Comparison of ENCODE assay signal across 8 cellular contexts in genomic region chr17:63622571-63623390, GRCh38. TPM values are rescaled to one million over a fixed set of nuclear protein-coding genes. Genes with fewer than 3 reads are reported as not detected.
DNase-seq lines count a peak whose midpoint lies in the region; ATAC-seq and TF ChIP-seq lines count a peak whose summit lies in the region.

No MANE protein-coding gene starts in this region.

- H3K27ac Mint-ChIP-seq in naive thymus-derived CD8-positive, alpha-beta T cell: peak overlapping the region; percentile 84 to 95 (median 92)

- POLR2A ChIA-PET in naive thymus-derived CD8-positive, alpha-beta T cell (lab: Charles Lee): interaction anchor here (0.5 to 10.2 kb wide), 22 partner anchors 8 to 884 kb away, joined by 3 to 178 read pairs (median 6); partner anchors contain the start of genes CCDC47, CEP95, DCAF7 and DDX42

- no peaks in the 10 kb centered on the region for H3K27me3 Mint-ChIP-seq in naive thymus-derived CD8-positive, alpha-beta T cell

- TF ChIP-seq CTCF in fibroblast of pulmonary artery (IDR thresholded peaks at IDR 0.05; ENCODE audit: low read length, missing control alignments): no peak

- DNase-seq in C1 segment of cervical spinal cord (lab: John Stamatoyannopoulos, UW): peak in 11 of 14 donors; percentile 18 to 78 (median 63)
- DNase-seq in activated T-helper 9 cell treated with anti-CD3 and anti-CD28 coated beads, Interleukin-2, amount 50 U/mL, for 16 hours (ENCODE audit: low read depth): peak; percentile 53
- DNase-seq in fibroblast of pulmonary artery (ENCODE audit: low read depth): peak; percentile 67
- DNase-seq in naive thymus-derived CD8-positive, alpha-beta T cell: peak; percentile 17 to 71 (median 34)
- DNase-seq in substantia nigra (lab: John Stamatoyannopoulos, UW): peak in 46 of 49 donors; percentile 3 to 78 (median 50)

- H3K4me3 Mint-ChIP-seq in naive thymus-derived CD8-positive, alpha-beta T cell: peak overlapping the region; percentile 94 to 99 (median 97)

- H3K27ac ChIP-seq in substantia nigra (ENCODE audit: low read depth, low read length, poor library complexity, severe bottlenecking): peak overlapping the region; percentile 74

- no peaks in the 10 kb centered on the region for H3K36me3 Mint-ChIP-seq in naive thymus-derived CD8-positive, alpha-beta T cell

- no peaks in the 10 kb centered on the region for H3K9me3 Mint-ChIP-seq in naive thymus-derived CD8-positive, alpha-beta T cell

- H3K4me1 Mint-ChIP-seq in naive thymus-derived CD8-positive, alpha-beta T cell: peaks cover 19 to 56% (median 49%) of the 10 kb centered on the region in 4 donors

- H3K4me3 ChIP-seq in fibroblast of pulmonary artery (replicated peaks; ENCODE audit: low read depth, low read length): peak overlapping the region; percentile 74

- ATAC-seq in GM19351 (IDR thresholded peaks at IDR 0.05; ENCODE audit: unreplicated experiment) (peak; percentile 23), HG03469 (IDR thresholded peaks at IDR 0.05; ENCODE audit: unreplicated experiment) (peak; percentile 4)
- peak; percentile 25 to 27 for ATAC-seq in naive thymus-derived CD8-positive, alpha-beta T cell

TF ChIP-seq in PFSK-1, 5 proteins besides CTCF, POLR2A, EP300 and RAD21:
- peak; percentile 90; the same call in 1 of the 2 replicates for TF ChIP-seq SIN3A (IDR thresholded peaks at IDR 0.05; ENCODE audit: borderline replicate concordance, insufficient read depth, low read length)
- TF ChIP-seq POLR2AphosphoS5 (IDR thresholded peaks at IDR 0.05; ENCODE audit: low read depth, low read length): no peak

RNA-seq across cellular contexts. Expression of gene MAP3K3, which starts 0.6 kb away (rescaled TPM):
- polyA plus RNA-seq in PFSK-1 (2012; ENCODE audit: insufficient read length, low read depth): 31.9 TPM
- total RNA-seq in naive thymus-derived CD8-positive, alpha-beta T cell: 10 to 100 TPM; 77.5 to 82.8 TPM
- 10 to 100 TPM; 23.8 to 47.4 (median 24.7) TPM for polyA plus RNA-seq in naive thymus-derived CD8-positive, alpha-beta T cell

RNA-seq across cellular contexts. Expression of gene TACO1, which starts 22.1 kb away (rescaled TPM):
- 66.3 TPM for polyA plus RNA-seq in PFSK-1 (2012; ENCODE audit: insufficient read length, low read depth)
- total RNA-seq in naive thymus-derived CD8-positive, alpha-beta T cell: 10 to 100 TPM; 15.5 to 16.6 TPM
- polyA plus RNA-seq in naive thymus-derived CD8-positive, alpha-beta T cell: 10 to 100 TPM; 11.3 to 18.3 (median 17.5) TPM

Comparison
In these comparisons a context has a peak if more than half of its experiments do, and no peak if none do; other contexts are left out.
1. Peak in every context shown above with its lines: DNase-seq, ATAC-seq, H3K4me3 ChIP-seq and H3K27ac ChIP-seq.